10 cellular contexts compared by ENCODE assay signal in genomic region chr19:55212447-55212846, GRCh38. TPM values are rescaled to one million over a fixed set of nuclear protein-coding genes. Genes with fewer than 3 reads are reported as not detected.
A peak's percentile ranks its signal among the peaks of the same experiment; 100 is the strongest.
DNase-seq lines count a peak whose midpoint lies in the region; ATAC-seq and TF ChIP-seq lines count a peak whose summit lies in the region.
"Had no signal": no experiment of that assay in that cellular context is flagged by ENCODE, and none has a peak within 500 bp of the region (broad histone marks: within the 10 kb centered on the region; RNA-seq: fewer than 3 reads in every experiment).

No MANE protein-coding gene starts in this region.

- no peaks in the 10 kb centered on the region for H3K36me3 Mint-ChIP-seq in memory B cell
- H3K36me3 Mint-ChIP-seq in nephron progenitor cell (ENCODE audit: low read depth), result peaks cover 6% of the 10 kb centered on the region
- H3K36me3 Mint-ChIP-seq: activated naive CD8-positive, alpha-beta T cell had no signal

- TF ChIP-seq CTCF in nephron progenitor cell (IDR thresholded peaks at IDR 0.05) (no peak), omental fat pad (IDR thresholded peaks at IDR 0.05) (no peak)

- H3K27ac Mint-ChIP-seq in memory B cell, result no peak overlapping the region
- H3K27ac Mint-ChIP-seq in nephron progenitor cell, result no peak overlapping the region
- H3K27ac Mint-ChIP-seq: activated naive CD8-positive, alpha-beta T cell had no signal

- H3K4me3 Mint-ChIP-seq in memory B cell (no peak overlapping the region), nephron progenitor cell (no peak overlapping the region)
- H3K4me3 Mint-ChIP-seq: activated naive CD8-positive, alpha-beta T cell had no signal

- H3K4me1 Mint-ChIP-seq in memory B cell, result peaks cover 7% of the 10 kb centered on the region
- H3K4me1 Mint-ChIP-seq in nephron progenitor cell, result peaks cover 25% of the 10 kb centered on the region

- H3K9me3 Mint-ChIP-seq in memory B cell, result peaks cover 5% of the 10 kb centered on the region
- H3K9me3 Mint-ChIP-seq in nephron progenitor cell, result peaks cover 53% of the 10 kb centered on the region

- ATAC-seq in memory B cell (ENCODE audit: low read depth), result peak; percentile 27
- no peak for ATAC-seq in HG03097 (IDR thresholded peaks at IDR 0.05; ENCODE audit: low FRiP score, unreplicated experiment)
- no peak for ATAC-seq in GM21619 (IDR thresholded peaks at IDR 0.05; ENCODE audit: unreplicated experiment)
- no peak for ATAC-seq in omental fat pad (ENCODE audit: low FRiP score)

- peak; percentile 33 for DNase-seq in CMK (ENCODE audit: low read depth)
- DNase-seq in Kasumi-1 (lab: John Stamatoyannopoulos, UW), result peak; percentile 84 to 90
- peak; percentile 69 for DNase-seq in activated CD8-positive, alpha-beta memory T cell treated with anti-CD3 and anti-CD28 coated beads for 24 hours
- no peak for DNase-seq in memory B cell (ENCODE audit: low spot score in 2 of 2)
- DNase-seq in nephron progenitor cell, result no peak
- DNase-seq in omental fat pad (ENCODE audit: low spot score), result no peak

- H3K27me3 Mint-ChIP-seq in memory B cell, result peaks cover 13% of the 10 kb centered on the region
- H3K27me3 Mint-ChIP-seq in nephron progenitor cell (ENCODE audit: low read depth, poor library complexity), result peaks cover 36% of the 10 kb centered on the region

RNA-seq across cellular contexts. Expression of gene PTPRH, which starts 3.1 kb away (rescaled TPM):
- 1 to 10 TPM; 1.4 to 9.8 (median 5.5) TPM for total RNA-seq in omental fat pad

RNA-seq across cellular contexts. Expression of gene TMEM86B, which starts 16.1 kb away (rescaled TPM):
- total RNA-seq in omental fat pad, result 1 to 10 TPM in 3 of 4 donors, under 1 TPM in 1; 0.65 to 3.5 (median 2.5) TPM

RNA-seq across cellular contexts. Expression of gene SYT5, which starts 32.4 kb away (rescaled TPM):
- total RNA-seq in omental fat pad, result under 1 TPM in 1 of 4 donors, not detected in 3; 0.28 TPM
- total RNA-seq: pulmonary artery endothelial cell had no signal

RNA-seq across cellular contexts. Expression of gene DNAAF3, which starts 46.0 kb away (rescaled TPM):
- total RNA-seq in omental fat pad, result under 1 TPM in 2 of 4 donors, not detected in 2; 0.65 to 0.69 TPM

RNA-seq across cellular contexts. Expression of gene PPP6R1, which starts 46.4 kb away (rescaled TPM):
- total RNA-seq in omental fat pad, result 10 to 100 TPM; 27.8 to 43.6 (median 35.5) TPM

Comparison
In these comparisons a context has a peak if more than half of its experiments do, and no peak if none do; other contexts are left out.
1. DNase-seq: peak in CMK (single experiment), Kasumi-1 (2 of 2) and activated CD8-positive, alpha-beta memory T cell treated with anti-CD3 and anti-CD28 coated beads for 24 hours (single experiment); none in memory B cell (0 of 2), nephron progenitor cell (single experiment) and omental fat pad (single experiment).